ENCODE assay signal across 25 cellular contexts in the genomic region with DNA sequence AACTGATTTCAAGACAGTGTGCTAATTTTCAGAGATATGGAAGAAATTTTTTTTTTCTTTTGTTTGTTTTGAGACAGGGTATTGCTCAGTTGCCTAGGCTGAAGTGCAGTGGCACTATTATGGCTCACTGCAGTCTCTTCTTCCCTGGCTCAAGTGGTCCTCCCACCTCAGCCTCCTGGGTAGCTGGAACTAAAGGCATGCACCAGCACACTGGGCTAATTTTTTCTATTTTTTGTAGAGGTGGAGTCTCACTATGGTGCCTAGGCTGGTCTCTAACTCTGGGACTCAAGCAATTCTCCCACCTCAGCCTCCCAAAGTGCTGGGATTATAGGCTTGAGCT. TPM values are rescaled to one million over a fixed set of nuclear protein-coding genes. Genes with fewer than 3 reads are reported as not detected.
A peak's percentile ranks its signal among the peaks of the same experiment; 100 is the strongest.
DNase-seq lines count a peak whose midpoint lies in the region; ATAC-seq and TF ChIP-seq lines count a peak whose summit lies in the region.
"Had no signal": no experiment of that assay in that cellular context is flagged by ENCODE, and none has a peak within 500 bp of the region (broad histone marks: within the 10 kb centered on the region; RNA-seq: fewer than 3 reads in every experiment).

No MANE protein-coding gene starts in this region.

- peaks cover 12% of the 10 kb centered on the region for H3K9me3 Mint-ChIP-seq in T-helper 2 cell treated with Interferon-gamma antibody and Interleukin-4, amounts not matched to agents 5 μg/mL and 100 μg/mL, for 36 hours
- H3K9me3 Mint-ChIP-seq in CD4-positive, alpha-beta T cell: no peaks in the 10 kb centered on the region
- peaks cover 2% of the 10 kb centered on the region for H3K9me3 Mint-ChIP-seq in activated CD4-positive, alpha-beta memory T cell treated with anti-CD3 and anti-CD28 coated beads for 36 hours
- no peaks in the 10 kb centered on the region for H3K9me3 Mint-ChIP-seq in central memory CD8-positive, alpha-beta T cell

- H3K4me3 ChIP-seq in heart right ventricle: no peak overlapping the region
- H3K4me3 ChIP-seq: pancreas, upper lobe of left lung had no signal

- no peak overlapping the region for H3K27ac ChIP-seq in CD4-positive, alpha-beta T cell (ENCODE audit: low read depth, low read length)
- H3K27ac ChIP-seq in heart right ventricle: no peak overlapping the region
- H3K27ac ChIP-seq: pancreas, WERI-Rb-1 had no signal

- H3K4me1 ChIP-seq in heart right ventricle: peaks cover 0 to 6% (median 0%) of the 10 kb centered on the region in 9 donors
- H3K4me1 ChIP-seq: BE2C, pancreas had no signal

- POLR2A ChIA-PET in CD4-positive, alpha-beta T cell (lab: Charles Lee): interaction anchor here (0.7 kb wide), 1 partner anchor 506 kb away, joined by 3 read pairs; no protein-coding TSS in a partner anchor
- POLR2A ChIA-PET in activated CD4-positive, alpha-beta memory T cell treated with anti-CD3 and anti-CD28 coated beads for 36 hours (lab: Charles Lee): interaction anchor here (0.6 to 4.9 kb wide), 17 partner anchors 11 to 344 kb away, joined by 3 to 38 read pairs (median 9); partner anchors contain the start of gene TNFSF8

- ATAC-seq in CD4-positive, alpha-beta T cell (ENCODE audit: poor library complexity): no peak
- ATAC-seq in central memory CD8-positive, alpha-beta T cell (replicated peaks; ENCODE audit: extremely low read depth, poor library complexity, severe bottlenecking): no peak
- no peak for ATAC-seq in HG03045 (IDR thresholded peaks at IDR 0.05; ENCODE audit: unreplicated experiment)
- no peak for ATAC-seq in heart right ventricle
- ATAC-seq: pancreas, sciatic nerve had no signal

- peak overlapping the region; percentile 82 for H3K4me3 Mint-ChIP-seq in T-helper 2 cell treated with Interferon-gamma antibody and Interleukin-4, amounts not matched to agents 5 μg/mL and 100 μg/mL, for 36 hours
- no peak overlapping the region for H3K4me3 Mint-ChIP-seq in CD4-positive, alpha-beta T cell
- H3K4me3 Mint-ChIP-seq in activated CD4-positive, alpha-beta memory T cell treated with anti-CD3 and anti-CD28 coated beads for 36 hours: peak overlapping the region; percentile 55
- H3K4me3 Mint-ChIP-seq in central memory CD8-positive, alpha-beta T cell: peak overlapping the region; percentile 58

- peaks cover 13% of the 10 kb centered on the region for H3K27me3 Mint-ChIP-seq in T-helper 2 cell treated with Interferon-gamma antibody and Interleukin-4, amounts not matched to agents 5 μg/mL and 100 μg/mL, for 36 hours (ENCODE audit: low read depth)
- no peaks in the 10 kb centered on the region for H3K27me3 Mint-ChIP-seq in CD4-positive, alpha-beta T cell
- no peaks in the 10 kb centered on the region for H3K27me3 Mint-ChIP-seq in activated CD4-positive, alpha-beta memory T cell treated with anti-CD3 and anti-CD28 coated beads for 36 hours
- H3K27me3 Mint-ChIP-seq in central memory CD8-positive, alpha-beta T cell: no peaks in the 10 kb centered on the region

- no peaks in the 10 kb centered on the region for H3K9me3 ChIP-seq in CD4-positive, alpha-beta T cell (ENCODE audit: control insufficient read depth, low read length)
- H3K9me3 ChIP-seq in heart right ventricle: no peaks in the 10 kb centered on the region
- H3K9me3 ChIP-seq: BE2C, pancreas, upper lobe of left lung had no signal

- CTCF ChIA-PET in CD4-positive, alpha-beta T cell (lab: Charles Lee): interaction anchor here (1.3 to 1.7 kb wide), 4 partner anchors 11 to 323 kb away, joined by 3 to 7 read pairs (median 4); partner anchors contain the start of gene TEX48
- CTCF ChIA-PET in activated CD4-positive, alpha-beta memory T cell treated with anti-CD3 and anti-CD28 coated beads for 36 hours (lab: Charles Lee): interaction anchor here (1.1 to 5.7 kb wide), 11 partner anchors 10 to 315 kb away, joined by 3 to 55 read pairs (median 7); partner anchors contain the start of genes TEX48 and TNFSF8

- no peaks in the 10 kb centered on the region for H3K27me3 ChIP-seq in CD4-positive, alpha-beta T cell (ENCODE audit: control insufficient read depth, insufficient read depth, low read length)
- peaks cover 0 to 18% (median 4%) of the 10 kb centered on the region in 7 donors for H3K27me3 ChIP-seq in heart right ventricle
- H3K27me3 ChIP-seq: BE2C, pancreas, upper lobe of left lung had no signal

- DNase-seq in T-helper 2 cell treated with Interferon-gamma antibody and Interleukin-4, amounts not matched to agents 5 μg/mL and 100 μg/mL, for 36 hours (ENCODE audit: low spot score): no peak
- no peak for DNase-seq in T-helper 2 cell
- DNase-seq in CD4-positive, alpha-beta T cell: no peak
- no peak for DNase-seq in activated CD4-positive, alpha-beta memory T cell treated with anti-CD3 and anti-CD28 coated beads for 36 hours
- DNase-seq in central memory CD8-positive, alpha-beta T cell (ENCODE audit: low spot score in 2 of 2): no peak
- DNase-seq in heart right ventricle: no peak
- no peak for DNase-seq in SKM-1 (lab: John Stamatoyannopoulos, UW; ENCODE audit: unreplicated experiment)
- DNase-seq: BE2C, dermis blood vessel endothelial cell, GOT3, kidney, NCI-H1105 treated with DMSO at 0.1 percent for 48 hours, NCI-H510A treated with DMSO at 0.1 percent for 48 hours, pancreas, upper lobe of left lung, WERI-Rb-1 had no signal

- intact Hi-C loops in CD4-positive, alpha-beta T cell (cut with DNase I, micrococcal nuclease): loop anchor here in 1 of 2 experiments (2.0 kb wide), 1 partner anchor 37 kb away; no protein-coding TSS in a partner anchor
- intact Hi-C loops in activated CD4-positive, alpha-beta memory T cell treated with anti-CD3 and anti-CD28 coated beads for 36 hours (cut with micrococcal nuclease): loop anchor here (1.0 to 5.0 kb wide), 10 partner anchors 27 to 314 kb away; partner anchors contain the start of gene TNFSF15
- intact Hi-C loops in heart right ventricle (cut with DNase I): no loop called here

- peak overlapping the region; percentile 96 for H3K27ac Mint-ChIP-seq in T-helper 2 cell treated with Interferon-gamma antibody and Interleukin-4, amounts not matched to agents 5 μg/mL and 100 μg/mL, for 36 hours
- H3K27ac Mint-ChIP-seq in CD4-positive, alpha-beta T cell: peak overlapping the region; percentile 64
- peak overlapping the region; percentile 99 for H3K27ac Mint-ChIP-seq in activated CD4-positive, alpha-beta memory T cell treated with anti-CD3 and anti-CD28 coated beads for 36 hours
- peak overlapping the region; percentile 85 for H3K27ac Mint-ChIP-seq in central memory CD8-positive, alpha-beta T cell (ENCODE audit: low read depth)

- peaks cover 82% of the 10 kb centered on the region for H3K4me1 Mint-ChIP-seq in T-helper 2 cell treated with Interferon-gamma antibody and Interleukin-4, amounts not matched to agents 5 μg/mL and 100 μg/mL, for 36 hours (ENCODE audit: low read depth)
- H3K4me1 Mint-ChIP-seq in CD4-positive, alpha-beta T cell (ENCODE audit: low read depth): peaks cover 14% of the 10 kb centered on the region
- peaks cover 86% of the 10 kb centered on the region for H3K4me1 Mint-ChIP-seq in activated CD4-positive, alpha-beta memory T cell treated with anti-CD3 and anti-CD28 coated beads for 36 hours (ENCODE audit: low read depth)
- H3K4me1 Mint-ChIP-seq in central memory CD8-positive, alpha-beta T cell: peaks cover 39% of the 10 kb centered on the region

- H3K36me3 Mint-ChIP-seq in T-helper 2 cell treated with Interferon-gamma antibody and Interleukin-4, amounts not matched to agents 5 μg/mL and 100 μg/mL, for 36 hours (ENCODE audit: low read depth): peaks cover 45% of the 10 kb centered on the region
- no peaks in the 10 kb centered on the region for H3K36me3 Mint-ChIP-seq in CD4-positive, alpha-beta T cell (ENCODE audit: low read depth)
- peaks cover 7% of the 10 kb centered on the region for H3K36me3 Mint-ChIP-seq in activated CD4-positive, alpha-beta memory T cell treated with anti-CD3 and anti-CD28 coated beads for 36 hours
- peaks cover 3% of the 10 kb centered on the region for H3K36me3 Mint-ChIP-seq in central memory CD8-positive, alpha-beta T cell (ENCODE audit: insufficient read depth)

- no peaks in the 10 kb centered on the region for H3K36me3 ChIP-seq in heart right ventricle
- H3K36me3 ChIP-seq: BE2C, pancreas, upper lobe of left lung, WERI-Rb-1 had no signal

- TF ChIP-seq CTCF in CD4-positive, alpha-beta T cell (IDR thresholded peaks at IDR 0.05): no peak
- TF ChIP-seq CTCF in heart right ventricle (IDR thresholded peaks at IDR 0.05): no peak

RNA-seq across cellular contexts. Expression of gene TEX48, which starts 9.9 kb away (rescaled TPM):
- not detected for total RNA-seq in CD4-positive, alpha-beta T cell
- 1 to 10 TPM in 1 of 2 experiments, under 1 TPM in 1; 0.57 to 1.2 TPM for total RNA-seq in activated CD4-positive, alpha-beta memory T cell treated with anti-CD3 and anti-CD28 coated beads for 36 hours
- not detected for total RNA-seq in heart right ventricle
- polyA plus RNA-seq in heart right ventricle: not detected
- total RNA-seq: A172, bronchial epithelial cell, dermis blood vessel endothelial cell, fibroblast of villous mesenchyme, G401, kidney, lung microvascular endothelial cell, myocyte, pancreas, sciatic nerve, upper lobe of left lung had no signal
- polyA plus RNA-seq: adipose tissue, pancreas had no signal

RNA-seq across cellular contexts. Expression of gene TEX53, which starts 34.3 kb away (rescaled TPM):
- not detected for total RNA-seq in CD4-positive, alpha-beta T cell
- not detected for total RNA-seq in activated CD4-positive, alpha-beta memory T cell treated with anti-CD3 and anti-CD28 coated beads for 36 hours
- total RNA-seq in heart right ventricle: not detected
- not detected for polyA plus RNA-seq in heart right ventricle
- total RNA-seq: A172, bronchial epithelial cell, dermis blood vessel endothelial cell, fibroblast of villous mesenchyme, G401, kidney, lung microvascular endothelial cell, myocyte, pancreas, sciatic nerve, upper lobe of left lung had no signal
- polyA plus RNA-seq: adipose tissue, pancreas had no signal
